In the genomic region with DNA sequence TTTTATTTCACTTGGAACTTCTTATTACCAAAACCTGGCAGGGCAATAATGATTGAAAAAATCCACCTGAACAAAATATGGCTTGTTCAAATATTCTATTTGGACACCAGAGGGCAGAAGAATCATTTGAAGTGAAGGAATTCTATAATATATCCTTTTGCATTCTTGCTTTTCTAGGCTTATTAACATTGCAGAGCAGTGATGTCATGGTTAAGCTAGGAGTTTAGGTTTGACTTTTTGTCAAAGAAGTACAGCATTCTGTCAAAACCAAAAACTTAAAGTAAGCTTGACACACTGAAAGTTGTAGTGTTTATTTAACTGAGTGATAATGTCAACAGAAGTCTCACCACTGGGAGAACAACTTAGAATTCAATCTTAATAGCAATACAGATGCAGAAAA, we compare ENCODE assay signal across 9 cellular contexts.
DNase-seq lines count a peak whose midpoint lies in the region; ATAC-seq, FAIRE-seq and TF ChIP-seq lines count a peak whose summit lies in the region.
"Had no signal": no experiment of that assay in that cellular context is flagged by ENCODE, and none has a peak within 500 bp of the region (broad histone marks: within the 10 kb centered on the region; RNA-seq: fewer than 3 reads in every experiment).

No MANE protein-coding gene starts in this region.

- intact Hi-C loops in pancreas (cut with DNase I) (loop anchor here in 1 of 3 donors (10.0 kb wide), 1 partner anchor 524 kb away; no protein-coding TSS in a partner anchor), left ventricle myocardium superior (cut with micrococcal nuclease) (loop anchor here (10.0 kb wide), 1 partner anchor 824 kb away; no protein-coding TSS in a partner anchor)

- H3K36me3 ChIP-seq in GM23338 (ENCODE audit: insufficient read depth) (no peaks in the 10 kb centered on the region), pancreas (no peaks in the 10 kb centered on the region)

- H3K27me3 Mint-ChIP-seq in GM23338 (ENCODE audit: insufficient read depth, low read depth, poor library complexity), result no peaks in the 10 kb centered on the region

- ATAC-seq in GM23338 (no peak), pancreas (peak in 2 of 4 donors; percentile 40 to 57), left ventricle myocardium superior (no peak)

- H3K9me3 Mint-ChIP-seq in GM23338, result no peaks in the 10 kb centered on the region
- H3K9me3 Mint-ChIP-seq: T-helper 1 cell treated with Interleukin-12 subunit alpha and Interleukin-12 subunit beta and Interleukin-4 antibody, amounts not matched to agents 30 μg/mL and 1 μg/mL, for 36 hours had no signal

- H3K4me3 Mint-ChIP-seq in GM23338, result no peak overlapping the region
- H3K4me3 Mint-ChIP-seq: T-helper 1 cell treated with Interleukin-12 subunit alpha and Interleukin-12 subunit beta and Interleukin-4 antibody, amounts not matched to agents 30 μg/mL and 1 μg/mL, for 36 hours had no signal

- H3K79me2 ChIP-seq in GM23338 (replicated peaks; ENCODE audit: insufficient read depth), result no peaks in the 10 kb centered on the region

- peak; percentile 80 for FAIRE-seq in pancreas (lab: Jason Lieb, UNC)

- no peaks in the 10 kb centered on the region for H3F3A ChIP-seq in GM23338 (replicated peaks; ENCODE audit: low read depth)

- no peaks in the 10 kb centered on the region for H3K9me2 ChIP-seq in GM23338 (ENCODE audit: insufficient read depth)

- no peak overlapping the region for H3K4me3 ChIP-seq in GM23338
- no peak overlapping the region for H3K4me3 ChIP-seq in pancreas

- no peak overlapping the region for H3K4me2 ChIP-seq in GM23338

- H2AFZ ChIP-seq in GM23338, result no peak overlapping the region

- H3K9me3 ChIP-seq in pancreas, result no peaks in the 10 kb centered on the region

- DNase-seq in Daoy (ENCODE audit: low read depth) (peak; percentile 35), GM23338 (ENCODE audit: low spot score) (peak; percentile 56), NCI-H526 (lab: John Stamatoyannopoulos, UW) (peak; percentile 46 to 63), dermis blood vessel endothelial cell (peak; percentile 48), pancreas (no peak), Ammon's horn (ENCODE audit: low spot score) (no peak), left ventricle myocardium superior (no peak)
- no peak for DNase-seq in activated effector memory CD4-positive, alpha-beta T cell treated with Interleukin-2 at 50 U/mL for 16 hours

- H3K4me1 ChIP-seq in GM23338 (ENCODE audit: insufficient read depth), result no peaks in the 10 kb centered on the region
- peaks cover 0 to 9% (median 7%) of the 10 kb centered on the region in 3 donors for H3K4me1 ChIP-seq in pancreas

- H3K36me3 Mint-ChIP-seq in GM23338 (ENCODE audit: low read depth), result no peaks in the 10 kb centered on the region

- peaks cover 2% of the 10 kb centered on the region; the same call in 2 of the 3 replicates for H3K4me1 Mint-ChIP-seq in GM23338

- no peaks in the 10 kb centered on the region for H4K20me1 ChIP-seq in GM23338 (replicated peaks; ENCODE audit: insufficient read depth)

- H3K27me3 ChIP-seq in GM23338 (ENCODE audit: insufficient read depth) (no peaks in the 10 kb centered on the region), pancreas (peaks cover 0 to 7% (median 2%) of the 10 kb centered on the region in 4 donors)

- TF ChIP-seq CTCF in GM23338 (conservative IDR thresholded peaks at IDR 0.05; ENCODE audit: low read depth in 2 of 2) (peak; percentile 48 to 73), pancreas (IDR thresholded peaks at IDR 0.05) (peak in 3 of 4 donors; percentile 10 to 26 (median 12))

- H3K27ac ChIP-seq in GM23338 (ENCODE audit: low read depth), result no peak overlapping the region
- no peak overlapping the region for H3K27ac ChIP-seq in pancreas

- H3K27ac Mint-ChIP-seq in GM23338, result no peak overlapping the region
- H3K27ac Mint-ChIP-seq: T-helper 1 cell treated with Interleukin-12 subunit alpha and Interleukin-12 subunit beta and Interleukin-4 antibody, amounts not matched to agents 30 μg/mL and 1 μg/mL, for 36 hours had no signal

TF ChIP-seq in GM23338, 12 proteins besides CTCF, POLR2A, EP300 and RAD21:
- TF ChIP-seq CREB1 (CRISPR knock-in tag; IDR thresholded peaks at IDR 0.05; ENCODE audit: low read depth) (no peak), EZH2 (IDR thresholded peaks at IDR 0.05; ENCODE audit: low read depth, unreplicated experiment) (no peak), ZNF114 (CRISPR knock-in tag; IDR thresholded peaks at IDR 0.05) (no peak)
- TF ChIP-seq, protein P1, sequence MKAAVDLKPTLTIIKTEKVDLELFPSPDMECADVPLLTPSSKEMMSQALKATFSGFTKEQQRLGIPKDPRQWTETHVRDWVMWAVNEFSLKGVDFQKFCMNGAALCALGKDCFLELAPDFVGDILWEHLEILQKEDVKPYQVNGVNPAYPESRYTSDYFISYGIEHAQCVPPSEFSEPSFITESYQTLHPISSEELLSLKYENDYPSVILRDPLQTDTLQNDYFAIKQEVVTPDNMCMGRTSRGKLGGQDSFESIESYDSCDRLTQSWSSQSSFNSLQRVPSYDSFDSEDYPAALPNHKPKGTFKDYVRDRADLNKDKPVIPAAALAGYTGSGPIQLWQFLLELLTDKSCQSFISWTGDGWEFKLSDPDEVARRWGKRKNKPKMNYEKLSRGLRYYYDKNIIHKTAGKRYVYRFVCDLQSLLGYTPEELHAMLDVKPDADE (IDR thresholded peaks at IDR 0.05), result no peak

Comparison
In these comparisons a context has a peak if more than half of its experiments do, and no peak if none do; other contexts are left out.
1. DNase-seq: peak in Daoy (single experiment), GM23338 (single experiment), NCI-H526 (2 of 2) and dermis blood vessel endothelial cell (single experiment); none in pancreas (0 of 6), Ammon's horn (single experiment), activated effector memory CD4-positive, alpha-beta T cell treated with Interleukin-2 at 50 U/mL for 16 hours (single experiment) and left ventricle myocardium superior (single experiment).